In the genomic region with DNA sequence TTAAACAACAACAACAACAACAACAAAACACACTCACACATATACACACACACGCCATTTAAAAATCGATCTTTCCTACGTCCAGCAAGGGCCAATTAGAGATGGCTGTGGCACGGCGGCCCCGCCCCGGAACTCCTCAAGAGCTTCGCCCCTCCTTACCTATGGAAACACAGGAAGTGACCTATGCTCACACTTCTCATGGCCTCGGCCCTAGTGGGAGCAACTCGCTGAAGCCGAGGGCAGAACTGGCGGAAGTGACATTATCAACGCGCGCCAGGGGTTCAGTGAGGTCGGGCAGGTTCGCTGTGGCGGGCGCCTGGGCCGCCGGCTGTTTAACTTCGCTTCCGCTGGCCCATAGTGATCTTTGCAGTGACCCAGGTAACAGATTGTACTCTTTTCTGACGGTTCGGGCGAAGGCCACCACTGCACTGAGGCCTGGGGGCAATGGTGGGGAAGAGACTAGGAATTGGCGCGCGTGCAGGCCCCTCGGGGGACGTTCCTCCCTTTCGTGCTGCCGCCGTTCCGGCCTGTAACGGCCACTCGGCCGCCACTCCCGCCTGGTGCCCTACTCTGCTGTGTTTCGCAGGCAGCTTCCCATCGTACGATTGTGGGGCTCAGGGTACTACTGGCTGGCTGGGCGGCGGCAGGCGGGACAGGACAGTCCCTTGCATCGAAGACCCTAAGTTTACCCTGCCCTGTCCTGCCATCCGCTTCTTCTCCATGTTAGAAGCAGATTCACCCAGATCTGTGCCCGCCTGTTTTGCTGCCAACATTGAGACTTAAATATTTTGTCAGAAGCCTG, we compare ENCODE assay signal across 1 cellular context.
A peak's percentile ranks its signal among the peaks of the same experiment; 100 is the strongest.
TF ChIP-seq lines count a peak whose summit lies in the region.

A gene (plus strand): TSS at position 284 of the 802 bp plus-strand sequence. CDS start 2,661 bp downstream, outside the sequence.

TF ChIP-seq in HepG2, 621 proteins besides CTCF, POLR2A, EP300 and RAD21 (continued from another document and continues in another):
- TF ChIP-seq, protein P1, sequence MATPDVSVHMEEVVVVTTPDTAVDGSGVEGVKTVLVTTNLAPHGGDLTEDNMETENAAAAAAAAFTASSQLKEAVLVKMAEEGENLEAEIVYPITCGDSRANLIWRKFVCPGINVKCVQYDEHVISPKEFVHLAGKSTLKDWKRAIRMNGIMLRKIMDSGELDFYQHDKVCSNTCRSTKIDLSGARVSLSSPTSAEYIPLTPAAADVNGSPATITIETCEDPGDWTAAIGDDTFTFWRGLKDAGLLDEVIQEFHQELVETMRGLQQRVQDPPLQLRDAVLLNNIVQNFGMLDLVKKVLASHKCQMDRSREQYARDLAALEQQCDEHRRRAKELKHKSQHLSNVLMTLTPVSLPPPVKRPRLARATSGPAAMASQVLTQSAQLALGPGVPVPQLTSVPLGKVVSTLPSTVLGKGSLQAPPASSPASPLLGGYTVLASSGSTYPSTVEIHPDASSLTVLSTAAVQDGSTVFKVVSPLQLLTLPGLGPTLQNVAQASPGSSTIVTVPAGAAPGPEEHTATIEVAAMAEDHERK (CRISPR knock-in tag; IDR thresholded peaks at IDR 0.05; ENCODE audit: low read depth), result peak; percentile 47; the same call in 1 of the 2 replicates
- TF ChIP-seq, protein P2, sequence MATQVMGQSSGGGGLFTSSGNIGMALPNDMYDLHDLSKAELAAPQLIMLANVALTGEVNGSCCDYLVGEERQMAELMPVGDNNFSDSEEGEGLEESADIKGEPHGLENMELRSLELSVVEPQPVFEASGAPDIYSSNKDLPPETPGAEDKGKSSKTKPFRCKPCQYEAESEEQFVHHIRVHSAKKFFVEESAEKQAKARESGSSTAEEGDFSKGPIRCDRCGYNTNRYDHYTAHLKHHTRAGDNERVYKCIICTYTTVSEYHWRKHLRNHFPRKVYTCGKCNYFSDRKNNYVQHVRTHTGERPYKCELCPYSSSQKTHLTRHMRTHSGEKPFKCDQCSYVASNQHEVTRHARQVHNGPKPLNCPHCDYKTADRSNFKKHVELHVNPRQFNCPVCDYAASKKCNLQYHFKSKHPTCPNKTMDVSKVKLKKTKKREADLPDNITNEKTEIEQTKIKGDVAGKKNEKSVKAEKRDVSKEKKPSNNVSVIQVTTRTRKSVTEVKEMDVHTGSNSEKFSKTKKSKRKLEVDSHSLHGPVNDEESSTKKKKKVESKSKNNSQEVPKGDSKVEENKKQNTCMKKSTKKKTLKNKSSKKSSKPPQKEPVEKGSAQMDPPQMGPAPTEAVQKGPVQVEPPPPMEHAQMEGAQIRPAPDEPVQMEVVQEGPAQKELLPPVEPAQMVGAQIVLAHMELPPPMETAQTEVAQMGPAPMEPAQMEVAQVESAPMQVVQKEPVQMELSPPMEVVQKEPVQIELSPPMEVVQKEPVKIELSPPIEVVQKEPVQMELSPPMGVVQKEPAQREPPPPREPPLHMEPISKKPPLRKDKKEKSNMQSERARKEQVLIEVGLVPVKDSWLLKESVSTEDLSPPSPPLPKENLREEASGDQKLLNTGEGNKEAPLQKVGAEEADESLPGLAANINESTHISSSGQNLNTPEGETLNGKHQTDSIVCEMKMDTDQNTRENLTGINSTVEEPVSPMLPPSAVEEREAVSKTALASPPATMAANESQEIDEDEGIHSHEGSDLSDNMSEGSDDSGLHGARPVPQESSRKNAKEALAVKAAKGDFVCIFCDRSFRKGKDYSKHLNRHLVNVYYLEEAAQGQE (IDR thresholded peaks at IDR 0.05; ENCODE audit: borderline replicate concordance in 1 of 2, low read depth in 1 of 2, low read length in 2 of 2), result peak in 1 of 2 experiments; percentile 57; a peak in 1 of 4 replicates
- TF ChIP-seq ZSCAN12 (CRISPR knock-in tag; IDR thresholded peaks at IDR 0.05), result no peak
- no peak for TF ChIP-seq ZNF570 (CRISPR knock-in tag; IDR thresholded peaks at IDR 0.05; ENCODE audit: borderline replicate concordance)
- peak; percentile 75; the same call in 1 of the 2 replicates for TF ChIP-seq ZNF274 (CRISPR knock-in tag; IDR thresholded peaks at IDR 0.05)
- TF ChIP-seq ADNP (CRISPR knock-in tag; IDR thresholded peaks at IDR 0.05), result no peak
- no peak; the same call in 1 of the 2 replicates for TF ChIP-seq RNF2 (conservative IDR thresholded peaks at IDR 0.05; ENCODE audit: low read depth)
- no peak for TF ChIP-seq EHMT2 (IDR thresholded peaks at IDR 0.05; ENCODE audit: borderline replicate concordance, low read depth, low read length)
- TF ChIP-seq, protein P3, sequence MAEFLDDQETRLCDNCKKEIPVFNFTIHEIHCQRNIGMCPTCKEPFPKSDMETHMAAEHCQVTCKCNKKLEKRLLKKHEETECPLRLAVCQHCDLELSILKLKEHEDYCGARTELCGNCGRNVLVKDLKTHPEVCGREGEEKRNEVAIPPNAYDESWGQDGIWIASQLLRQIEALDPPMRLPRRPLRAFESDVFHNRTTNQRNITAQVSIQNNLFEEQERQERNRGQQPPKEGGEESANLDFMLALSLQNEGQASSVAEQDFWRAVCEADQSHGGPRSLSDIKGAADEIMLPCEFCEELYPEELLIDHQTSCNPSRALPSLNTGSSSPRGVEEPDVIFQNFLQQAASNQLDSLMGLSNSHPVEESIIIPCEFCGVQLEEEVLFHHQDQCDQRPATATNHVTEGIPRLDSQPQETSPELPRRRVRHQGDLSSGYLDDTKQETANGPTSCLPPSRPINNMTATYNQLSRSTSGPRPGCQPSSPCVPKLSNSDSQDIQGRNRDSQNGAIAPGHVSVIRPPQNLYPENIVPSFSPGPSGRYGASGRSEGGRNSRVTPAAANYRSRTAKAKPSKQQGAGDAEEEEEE (CRISPR knock-in tag; IDR thresholded peaks at IDR 0.05; ENCODE audit: borderline replicate concordance), result no peak; the same call in 1 of the 2 replicates
- no peak for TF ChIP-seq MYNN (CRISPR knock-in tag; IDR thresholded peaks at IDR 0.05; ENCODE audit: low read depth)
- peak; percentile 91 for TF ChIP-seq HOXA5 (CRISPR knock-in tag; IDR thresholded peaks at IDR 0.05)
- no peak for TF ChIP-seq GZF1 (CRISPR knock-in tag; IDR thresholded peaks at IDR 0.05)
- TF ChIP-seq ZNF296 (CRISPR knock-in tag; conservative IDR thresholded peaks at IDR 0.05), result no peak
- TF ChIP-seq ZFP1 (CRISPR knock-in tag; IDR thresholded peaks at IDR 0.05), result no peak
- TF ChIP-seq, protein P4, sequence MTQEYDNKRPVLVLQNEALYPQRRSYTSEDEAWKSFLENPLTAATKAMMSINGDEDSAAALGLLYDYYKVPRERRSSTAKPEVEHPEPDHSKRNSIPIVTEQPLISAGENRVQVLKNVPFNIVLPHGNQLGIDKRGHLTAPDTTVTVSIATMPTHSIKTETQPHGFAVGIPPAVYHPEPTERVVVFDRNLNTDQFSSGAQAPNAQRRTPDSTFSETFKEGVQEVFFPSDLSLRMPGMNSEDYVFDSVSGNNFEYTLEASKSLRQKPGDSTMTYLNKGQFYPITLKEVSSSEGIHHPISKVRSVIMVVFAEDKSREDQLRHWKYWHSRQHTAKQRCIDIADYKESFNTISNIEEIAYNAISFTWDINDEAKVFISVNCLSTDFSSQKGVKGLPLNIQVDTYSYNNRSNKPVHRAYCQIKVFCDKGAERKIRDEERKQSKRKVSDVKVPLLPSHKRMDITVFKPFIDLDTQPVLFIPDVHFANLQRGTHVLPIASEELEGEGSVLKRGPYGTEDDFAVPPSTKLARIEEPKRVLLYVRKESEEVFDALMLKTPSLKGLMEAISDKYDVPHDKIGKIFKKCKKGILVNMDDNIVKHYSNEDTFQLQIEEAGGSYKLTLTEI (CRISPR knock-in tag; conservative IDR thresholded peaks at IDR 0.05), result no peak
- TF ChIP-seq ZNF777 (CRISPR knock-in tag; IDR thresholded peaks at IDR 0.05), result no peak
- TF ChIP-seq, protein P5, sequence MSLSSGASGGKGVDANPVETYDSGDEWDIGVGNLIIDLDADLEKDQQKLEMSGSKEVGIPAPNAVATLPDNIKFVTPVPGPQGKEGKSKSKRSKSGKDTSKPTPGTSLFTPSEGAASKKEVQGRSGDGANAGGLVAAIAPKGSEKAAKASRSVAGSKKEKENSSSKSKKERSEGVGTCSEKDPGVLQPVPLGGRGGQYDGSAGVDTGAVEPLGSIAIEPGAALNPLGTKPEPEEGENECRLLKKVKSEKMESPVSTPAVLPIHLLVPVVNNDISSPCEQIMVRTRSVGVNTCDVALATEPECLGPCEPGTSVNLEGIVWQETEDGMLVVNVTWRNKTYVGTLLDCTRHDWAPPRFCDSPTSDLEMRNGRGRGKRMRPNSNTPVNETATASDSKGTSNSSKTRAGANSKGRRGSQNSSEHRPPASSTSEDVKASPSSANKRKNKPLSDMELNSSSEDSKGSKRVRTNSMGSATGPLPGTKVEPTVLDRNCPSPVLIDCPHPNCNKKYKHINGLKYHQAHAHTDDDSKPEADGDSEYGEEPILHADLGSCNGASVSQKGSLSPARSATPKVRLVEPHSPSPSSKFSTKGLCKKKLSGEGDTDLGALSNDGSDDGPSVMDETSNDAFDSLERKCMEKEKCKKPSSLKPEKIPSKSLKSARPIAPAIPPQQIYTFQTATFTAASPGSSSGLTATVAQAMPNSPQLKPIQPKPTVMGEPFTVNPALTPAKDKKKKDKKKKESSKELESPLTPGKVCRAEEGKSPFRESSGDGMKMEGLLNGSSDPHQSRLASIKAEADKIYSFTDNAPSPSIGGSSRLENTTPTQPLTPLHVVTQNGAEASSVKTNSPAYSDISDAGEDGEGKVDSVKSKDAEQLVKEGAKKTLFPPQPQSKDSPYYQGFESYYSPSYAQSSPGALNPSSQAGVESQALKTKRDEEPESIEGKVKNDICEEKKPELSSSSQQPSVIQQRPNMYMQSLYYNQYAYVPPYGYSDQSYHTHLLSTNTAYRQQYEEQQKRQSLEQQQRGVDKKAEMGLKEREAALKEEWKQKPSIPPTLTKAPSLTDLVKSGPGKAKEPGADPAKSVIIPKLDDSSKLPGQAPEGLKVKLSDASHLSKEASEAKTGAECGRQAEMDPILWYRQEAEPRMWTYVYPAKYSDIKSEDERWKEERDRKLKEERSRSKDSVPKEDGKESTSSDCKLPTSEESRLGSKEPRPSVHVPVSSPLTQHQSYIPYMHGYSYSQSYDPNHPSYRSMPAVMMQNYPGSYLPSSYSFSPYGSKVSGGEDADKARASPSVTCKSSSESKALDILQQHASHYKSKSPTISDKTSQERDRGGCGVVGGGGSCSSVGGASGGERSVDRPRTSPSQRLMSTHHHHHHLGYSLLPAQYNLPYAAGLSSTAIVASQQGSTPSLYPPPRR (CRISPR knock-in tag; IDR thresholded peaks at IDR 0.05; ENCODE audit: borderline replicate concordance), result peak; percentile 38; the same call in 1 of the 2 replicates
- no peak for TF ChIP-seq ZNF562 (CRISPR knock-in tag; IDR thresholded peaks at IDR 0.05; ENCODE audit: borderline replicate concordance)
- TF ChIP-seq, protein P6, sequence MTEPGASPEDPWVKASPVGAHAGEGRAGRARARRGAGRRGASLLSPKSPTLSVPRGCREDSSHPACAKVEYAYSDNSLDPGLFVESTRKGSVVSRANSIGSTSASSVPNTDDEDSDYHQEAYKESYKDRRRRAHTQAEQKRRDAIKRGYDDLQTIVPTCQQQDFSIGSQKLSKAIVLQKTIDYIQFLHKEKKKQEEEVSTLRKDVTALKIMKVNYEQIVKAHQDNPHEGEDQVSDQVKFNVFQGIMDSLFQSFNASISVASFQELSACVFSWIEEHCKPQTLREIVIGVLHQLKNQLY (CRISPR knock-in tag; IDR thresholded peaks at IDR 0.05), result peak; percentile 59; the same call in 1 of the 2 replicates
- no peak for TF ChIP-seq SMAD1 (CRISPR knock-in tag; IDR thresholded peaks at IDR 0.05; ENCODE audit: borderline replicate concordance, low read depth)
- no peak for TF ChIP-seq ZFP62 (CRISPR knock-in tag; IDR thresholded peaks at IDR 0.05)
- TF ChIP-seq, protein P7, sequence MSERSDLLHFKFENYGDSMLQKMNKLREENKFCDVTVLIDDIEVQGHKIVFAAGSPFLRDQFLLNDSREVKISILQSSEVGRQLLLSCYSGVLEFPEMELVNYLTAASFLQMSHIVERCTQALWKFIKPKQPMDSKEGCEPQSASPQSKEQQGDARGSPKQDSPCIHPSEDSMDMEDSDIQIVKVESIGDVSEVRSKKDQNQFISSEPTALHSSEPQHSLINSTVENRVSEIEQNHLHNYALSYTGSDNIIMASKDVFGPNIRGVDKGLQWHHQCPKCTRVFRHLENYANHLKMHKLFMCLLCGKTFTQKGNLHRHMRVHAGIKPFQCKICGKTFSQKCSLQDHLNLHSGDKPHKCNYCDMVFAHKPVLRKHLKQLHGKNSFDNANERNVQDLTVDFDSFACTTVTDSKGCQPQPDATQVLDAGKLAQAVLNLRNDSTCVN (CRISPR knock-in tag; IDR thresholded peaks at IDR 0.05; ENCODE audit: borderline replicate concordance), result no peak
- TF ChIP-seq, protein P8, sequence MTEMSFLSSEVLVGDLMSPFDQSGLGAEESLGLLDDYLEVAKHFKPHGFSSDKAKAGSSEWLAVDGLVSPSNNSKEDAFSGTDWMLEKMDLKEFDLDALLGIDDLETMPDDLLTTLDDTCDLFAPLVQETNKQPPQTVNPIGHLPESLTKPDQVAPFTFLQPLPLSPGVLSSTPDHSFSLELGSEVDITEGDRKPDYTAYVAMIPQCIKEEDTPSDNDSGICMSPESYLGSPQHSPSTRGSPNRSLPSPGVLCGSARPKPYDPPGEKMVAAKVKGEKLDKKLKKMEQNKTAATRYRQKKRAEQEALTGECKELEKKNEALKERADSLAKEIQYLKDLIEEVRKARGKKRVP (CRISPR knock-in tag; IDR thresholded peaks at IDR 0.05), result peak in 1 of 2 experiments; percentile 62; a peak in 2 of 4 replicates
- TF ChIP-seq, protein P9, sequence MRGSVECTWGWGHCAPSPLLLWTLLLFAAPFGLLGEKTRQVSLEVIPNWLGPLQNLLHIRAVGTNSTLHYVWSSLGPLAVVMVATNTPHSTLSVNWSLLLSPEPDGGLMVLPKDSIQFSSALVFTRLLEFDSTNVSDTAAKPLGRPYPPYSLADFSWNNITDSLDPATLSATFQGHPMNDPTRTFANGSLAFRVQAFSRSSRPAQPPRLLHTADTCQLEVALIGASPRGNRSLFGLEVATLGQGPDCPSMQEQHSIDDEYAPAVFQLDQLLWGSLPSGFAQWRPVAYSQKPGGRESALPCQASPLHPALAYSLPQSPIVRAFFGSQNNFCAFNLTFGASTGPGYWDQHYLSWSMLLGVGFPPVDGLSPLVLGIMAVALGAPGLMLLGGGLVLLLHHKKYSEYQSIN (CRISPR knock-in tag; IDR thresholded peaks at IDR 0.05; ENCODE audit: borderline replicate concordance), result no peak
- TF ChIP-seq, protein P10, sequence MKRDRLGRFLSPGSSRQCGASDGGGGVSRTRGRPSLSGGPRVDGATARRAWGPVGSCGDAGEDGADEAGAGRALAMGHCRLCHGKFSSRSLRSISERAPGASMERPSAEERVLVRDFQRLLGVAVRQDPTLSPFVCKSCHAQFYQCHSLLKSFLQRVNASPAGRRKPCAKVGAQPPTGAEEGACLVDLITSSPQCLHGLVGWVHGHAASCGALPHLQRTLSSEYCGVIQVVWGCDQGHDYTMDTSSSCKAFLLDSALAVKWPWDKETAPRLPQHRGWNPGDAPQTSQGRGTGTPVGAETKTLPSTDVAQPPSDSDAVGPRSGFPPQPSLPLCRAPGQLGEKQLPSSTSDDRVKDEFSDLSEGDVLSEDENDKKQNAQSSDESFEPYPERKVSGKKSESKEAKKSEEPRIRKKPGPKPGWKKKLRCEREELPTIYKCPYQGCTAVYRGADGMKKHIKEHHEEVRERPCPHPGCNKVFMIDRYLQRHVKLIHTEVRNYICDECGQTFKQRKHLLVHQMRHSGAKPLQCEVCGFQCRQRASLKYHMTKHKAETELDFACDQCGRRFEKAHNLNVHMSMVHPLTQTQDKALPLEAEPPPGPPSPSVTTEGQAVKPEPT (CRISPR knock-in tag; IDR thresholded peaks at IDR 0.05; ENCODE audit: low read depth), result 0 out of 2 replicates have a peak, but pooled peaks have one; percentile 5
- no peak for TF ChIP-seq TBL1XR1 (IDR thresholded peaks at IDR 0.05; ENCODE audit: borderline replicate concordance, low read length, partially characterized antibody)
- TF ChIP-seq, protein P11, sequence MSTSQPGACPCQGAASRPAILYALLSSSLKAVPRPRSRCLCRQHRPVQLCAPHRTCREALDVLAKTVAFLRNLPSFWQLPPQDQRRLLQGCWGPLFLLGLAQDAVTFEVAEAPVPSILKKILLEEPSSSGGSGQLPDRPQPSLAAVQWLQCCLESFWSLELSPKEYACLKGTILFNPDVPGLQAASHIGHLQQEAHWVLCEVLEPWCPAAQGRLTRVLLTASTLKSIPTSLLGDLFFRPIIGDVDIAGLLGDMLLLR (CRISPR knock-in tag; IDR thresholded peaks at IDR 0.05), result no peak
- peak; percentile 100 for TF ChIP-seq HOXA3 (CRISPR knock-in tag; IDR thresholded peaks at IDR 0.05)
- peak; percentile 85 for TF ChIP-seq ZMAT3 (CRISPR knock-in tag; conservative IDR thresholded peaks at IDR 0.05)
